8 cellular contexts compared by ENCODE assay signal in genomic region chr22:28855355-28856094, GRCh38. TPM values are rescaled to one million over a fixed set of nuclear protein-coding genes. Genes with fewer than 3 reads are reported as not detected.
DNase-seq lines count a peak whose midpoint lies in the region; ATAC-seq, FAIRE-seq and TF ChIP-seq lines count a peak whose summit lies in the region.

No MANE protein-coding gene starts in this region.

- peak; percentile 55 for ATAC-seq in CD4-positive, alpha-beta T cell (ENCODE audit: poor library complexity)
- ATAC-seq in activated T-cell treated with anti-CD3 and anti-CD28 coated beads, Interleukin-2, amount 50 U/mL, for 72 hours (replicated peaks in 1 of 2), result peak in 1 of 2 donors; percentile 34
- peak; percentile 83 for ATAC-seq in aorta (ENCODE audit: low FRiP score)

- H3K27me3 Mint-ChIP-seq in CD4-positive, alpha-beta T cell, result peaks cover 24% of the 10 kb centered on the region
- peaks cover 14% of the 10 kb centered on the region for H3K27me3 Mint-ChIP-seq in activated T-cell treated with anti-CD3 and anti-CD28 coated beads, Interleukin-2, amount 50 U/mL, for 72 hours (ENCODE audit: low read depth)

- H3K9me3 Mint-ChIP-seq in CD4-positive, alpha-beta T cell, result no peaks in the 10 kb centered on the region
- H3K9me3 Mint-ChIP-seq in activated T-cell treated with anti-CD3 and anti-CD28 coated beads, Interleukin-2, amount 50 U/mL, for 72 hours, result no peaks in the 10 kb centered on the region

- no peaks in the 10 kb centered on the region for H3K27me3 ChIP-seq in CD4-positive, alpha-beta T cell (ENCODE audit: control insufficient read depth, insufficient read depth, low read length)
- H3K27me3 ChIP-seq in neutrophil (no peaks in the 10 kb centered on the region), aorta (ENCODE audit: control insufficient read depth in 1 of 2, insufficient read depth in 2 of 2, low read length in 1 of 2) (no peaks in the 10 kb centered on the region)

- H3K27ac Mint-ChIP-seq in CD4-positive, alpha-beta T cell, result no peak overlapping the region
- H3K27ac Mint-ChIP-seq in activated T-cell treated with anti-CD3 and anti-CD28 coated beads, Interleukin-2, amount 50 U/mL, for 72 hours, result no peak overlapping the region

- FAIRE-seq in H54 (lab: Jason Lieb, UNC), result peak; percentile 60

- no peaks in the 10 kb centered on the region for H3K4me1 Mint-ChIP-seq in CD4-positive, alpha-beta T cell (ENCODE audit: low read depth)
- H3K4me1 Mint-ChIP-seq in activated T-cell treated with anti-CD3 and anti-CD28 coated beads, Interleukin-2, amount 50 U/mL, for 72 hours (ENCODE audit: low read depth), result no peaks in the 10 kb centered on the region

- CTCF ChIA-PET in CD4-positive, alpha-beta T cell (lab: Charles Lee), result interaction anchor here (0.6 to 3.8 kb wide), 14 partner anchors 8 to 255 kb away, joined by 3 to 33 read pairs (median 3); no protein-coding TSS in a partner anchor

- TF ChIP-seq POLR2A in H54 (IDR thresholded peaks at IDR 0.05; ENCODE audit: low read depth, low read length), result no peak

- intact Hi-C loops in CD4-positive, alpha-beta T cell (cut with DNase I, micrococcal nuclease), result loop anchor here (1.0 kb wide), 3 partner anchors 185 to 390 kb away; no protein-coding TSS in a partner anchor
- intact Hi-C loops in aorta (cut with DNase I), result loop anchor here (2.0 to 10.0 kb wide), 4 partner anchors 59 to 389 kb away; no protein-coding TSS in a partner anchor

- DNase-seq in CD4-positive, alpha-beta T cell, result peak in 8 of 10 experiments; percentile 4 to 30 (median 14)
- DNase-seq in H54 (ENCODE audit: insufficient read length, low spot score), result peak; percentile 20
- peak; percentile 12 for DNase-seq in NCI-H774 (lab: John Stamatoyannopoulos, UW)
- peak; percentile 35 to 51 for DNase-seq in activated T-cell treated with anti-CD3 and anti-CD28 coated beads, Interleukin-2, amount 50 U/mL, for 72 hours
- peak; percentile 78 for DNase-seq in fibroblast of villous mesenchyme (ENCODE audit: low read depth)
- no peak for DNase-seq in aorta
- DNase-seq in T1000 (lab: John Stamatoyannopoulos, UW), result no peak

- TF ChIP-seq CTCF in CD4-positive, alpha-beta T cell (IDR thresholded peaks at IDR 0.05), result peak; percentile 88
- TF ChIP-seq CTCF in fibroblast of villous mesenchyme (IDR thresholded peaks at IDR 0.05; ENCODE audit: insufficient read depth, low read depth, low read length), result peak; percentile 92
- TF ChIP-seq CTCF in neutrophil (IDR thresholded peaks at IDR 0.05), result peak; percentile 82

- POLR2A ChIA-PET in CD4-positive, alpha-beta T cell (lab: Charles Lee), result interaction anchor here (1.4 kb wide), 1 partner anchor 185 kb away, joined by 10 read pairs; no protein-coding TSS in a partner anchor

- H3K36me3 ChIP-seq in neutrophil (no peaks in the 10 kb centered on the region), aorta (ENCODE audit: control insufficient read depth in 1 of 2, insufficient read depth in 2 of 2, low read length in 1 of 2) (no peaks in the 10 kb centered on the region)

- H3K4me3 Mint-ChIP-seq in CD4-positive, alpha-beta T cell, result no peak overlapping the region
- no peak overlapping the region for H3K4me3 Mint-ChIP-seq in activated T-cell treated with anti-CD3 and anti-CD28 coated beads, Interleukin-2, amount 50 U/mL, for 72 hours

- H3K4me1 ChIP-seq in neutrophil (ENCODE audit: control insufficient read depth in 1 of 2, insufficient read depth in 1 of 2, low read depth in 1 of 2, low read length in 1 of 2) (no peaks in the 10 kb centered on the region), aorta (ENCODE audit: control insufficient read depth in 1 of 2, insufficient read depth in 2 of 2, low read length in 2 of 2) (no peaks in the 10 kb centered on the region)

- WGBS in aorta, 2 donors, result 13 to 17% methylated on average over 6 of the region's 6 CpGs

- H3K27ac ChIP-seq in CD4-positive, alpha-beta T cell (ENCODE audit: low read depth, low read length), result no peak overlapping the region
- H3K27ac ChIP-seq in neutrophil (no peak overlapping the region), aorta (ENCODE audit: low read depth in 1 of 2, low read length in 2 of 2) (no peak overlapping the region)

- no peak overlapping the region for H3K4me3 ChIP-seq in fibroblast of villous mesenchyme (ENCODE audit: low read depth, low read length)
- H3K4me3 ChIP-seq in neutrophil (ENCODE audit: low read depth in 1 of 2, low read length in 1 of 2), result no peak overlapping the region
- H3K4me3 ChIP-seq in aorta (ENCODE audit: low read length in 2 of 2), result no peak overlapping the region

- H3K36me3 Mint-ChIP-seq in CD4-positive, alpha-beta T cell (ENCODE audit: low read depth), result no peaks in the 10 kb centered on the region
- no peaks in the 10 kb centered on the region for H3K36me3 Mint-ChIP-seq in activated T-cell treated with anti-CD3 and anti-CD28 coated beads, Interleukin-2, amount 50 U/mL, for 72 hours (ENCODE audit: insufficient read depth in 2 of 2)

- H3K9me3 ChIP-seq in CD4-positive, alpha-beta T cell (ENCODE audit: control insufficient read depth, low read length), result no peaks in the 10 kb centered on the region
- H3K9me3 ChIP-seq in neutrophil, result no peaks in the 10 kb centered on the region
- no peaks in the 10 kb centered on the region for H3K9me3 ChIP-seq in aorta (ENCODE audit: control insufficient read depth, low read length)

RNA-seq across cellular contexts. Expression of gene ZNRF3, which starts 27.8 kb away (rescaled TPM):
- total RNA-seq in CD4-positive, alpha-beta T cell, result under 1 TPM; 0.38 to 0.61 TPM
- under 1 TPM; 0.86 to 0.94 TPM for total RNA-seq in activated T-cell treated with anti-CD3 and anti-CD28 coated beads, Interleukin-2, amount 50 U/mL, for 72 hours
- total RNA-seq in fibroblast of villous mesenchyme (1.7 and 3.9 TPM in 2 replicates), aorta (10 to 100 TPM in 1 of 2 donors, 1 to 10 TPM in 1; 7.2 to 11.8 TPM)
- 1 to 10 TPM; 1.4 to 2.9 TPM for polyA plus RNA-seq in aorta

RNA-seq across cellular contexts. Expression of gene XBP1, which starts 55.2 kb away (rescaled TPM):
- 100 to 1,000 TPM; 180 to 190 TPM for total RNA-seq in CD4-positive, alpha-beta T cell
- total RNA-seq in activated T-cell treated with anti-CD3 and anti-CD28 coated beads, Interleukin-2, amount 50 U/mL, for 72 hours, result 100 to 1,000 TPM; 205 to 209 TPM
- total RNA-seq in fibroblast of villous mesenchyme, result 219 and 247 TPM in 2 replicates
- total RNA-seq in aorta, result 100 to 1,000 TPM; 118 to 143 TPM
- 10 to 100 TPM; 49.3 to 73.5 TPM for polyA plus RNA-seq in aorta

Comparison
In these comparisons a context has a peak if more than half of its experiments do, and no peak if none do; other contexts are left out.
1. DNase-seq: peak in CD4-positive, alpha-beta T cell (8 of 10), H54 (single experiment), NCI-H774 (single experiment), activated T-cell treated with anti-CD3 and anti-CD28 coated beads, Interleukin-2, amount 50 U/mL, for 72 hours (2 of 2) and fibroblast of villous mesenchyme (single experiment); none in aorta (0 of 2) and T1000 (single experiment).
2. Peak in every context shown above with its lines, with median percentiles within 50 percentile points of each other: CTCF ChIP-seq.